Comparison of ENCODE assay signal across 3 cellular contexts in the genomic region with DNA sequence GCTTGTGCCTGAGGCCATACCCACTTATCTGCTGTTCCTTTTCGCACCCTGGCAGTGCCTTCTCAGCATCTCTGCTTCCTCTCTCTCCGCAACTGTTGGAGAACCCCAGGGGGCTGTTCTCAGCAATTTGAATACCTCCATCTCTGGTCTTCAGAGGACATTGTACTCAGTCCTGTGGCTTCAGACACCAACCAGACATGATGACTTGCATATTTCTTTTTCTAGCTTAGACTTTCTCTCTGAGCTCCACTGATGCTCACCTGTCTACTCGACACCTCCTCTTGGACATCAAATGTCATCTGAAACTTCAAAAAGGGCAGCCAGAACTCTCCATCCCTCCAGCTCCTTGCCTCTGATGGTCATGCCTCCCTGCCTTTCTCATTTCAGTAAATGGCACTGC.
TF ChIP-seq lines count a peak whose summit lies in the region.

No MANE protein-coding gene starts in this region.

TF ChIP-seq in HepG2, 621 proteins besides CTCF, POLR2A, EP300 and RAD21:
- no peak for TF ChIP-seq ZKSCAN8 (CRISPR knock-in tag; IDR thresholded peaks at IDR 0.05; ENCODE audit: borderline replicate concordance)
- peak; percentile 76 for TF ChIP-seq NFE2L2 (IDR thresholded peaks at IDR 0.05; ENCODE audit: low read length)
- TF ChIP-seq MAFK (conservative IDR thresholded peaks at IDR 0.05 in 1 of 2, IDR thresholded peaks at IDR 0.05 in 1 of 2; ENCODE audit: low read length in 2 of 2) = peak in 1 of 2 experiments; percentile 40; a peak in 1 of 4 replicates

TF ChIP-seq in K562, 482 proteins besides CTCF, POLR2A, EP300 and RAD21:
- TF ChIP-seq ZNF316 (IDR thresholded peaks at IDR 0.05) (peak; percentile 19; the same call in 1 of the 2 replicates), CBX3 (IDR thresholded peaks at IDR 0.05; ENCODE audit: borderline replicate concordance in 1 of 2, low read length in 2 of 2) (no peak), NFE2L1 (tag; IDR thresholded peaks at IDR 0.05; ENCODE audit: borderline replicate concordance, low read depth) (0 out of 2 replicates have a peak, but pooled peaks have one; percentile 19), MAFG (tag; conservative IDR thresholded peaks at IDR 0.05) (peak; percentile 70)

TF ChIP-seq in HEK293T, 16 proteins besides CTCF, POLR2A, EP300 and RAD21:
- TF ChIP-seq FOXM1 (IDR thresholded peaks at IDR 0.05; ENCODE audit: borderline replicate concordance) = no peak
- TF ChIP-seq HDGF (IDR thresholded peaks at IDR 0.05; ENCODE audit: borderline replicate concordance) = no peak
- no peak for TF ChIP-seq FOXK2 (IDR thresholded peaks at IDR 0.05)
- TF ChIP-seq SP1 (IDR thresholded peaks at IDR 0.05) = no peak
- TF ChIP-seq, protein P1, sequence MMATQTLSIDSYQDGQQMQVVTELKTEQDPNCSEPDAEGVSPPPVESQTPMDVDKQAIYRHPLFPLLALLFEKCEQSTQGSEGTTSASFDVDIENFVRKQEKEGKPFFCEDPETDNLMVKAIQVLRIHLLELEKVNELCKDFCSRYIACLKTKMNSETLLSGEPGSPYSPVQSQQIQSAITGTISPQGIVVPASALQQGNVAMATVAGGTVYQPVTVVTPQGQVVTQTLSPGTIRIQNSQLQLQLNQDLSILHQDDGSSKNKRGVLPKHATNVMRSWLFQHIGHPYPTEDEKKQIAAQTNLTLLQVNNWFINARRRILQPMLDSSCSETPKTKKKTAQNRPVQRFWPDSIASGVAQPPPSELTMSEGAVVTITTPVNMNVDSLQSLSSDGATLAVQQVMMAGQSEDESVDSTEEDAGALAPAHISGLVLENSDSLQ (IDR thresholded peaks at IDR 0.05) = no peak
- no peak for TF ChIP-seq CTBP1 (IDR thresholded peaks at IDR 0.05; ENCODE audit: borderline replicate concordance)
- TF ChIP-seq LEF1 (IDR thresholded peaks at IDR 0.05; ENCODE audit: borderline replicate concordance) = no peak
- no peak for TF ChIP-seq SUZ12 (IDR thresholded peaks at IDR 0.05)
- no peak for TF ChIP-seq ELF4 (IDR thresholded peaks at IDR 0.05)
- TF ChIP-seq NFRKB (IDR thresholded peaks at IDR 0.05) = no peak
- no peak for TF ChIP-seq FOXA1 (IDR thresholded peaks at IDR 0.05)
- no peak for TF ChIP-seq TARDBP (IDR thresholded peaks at IDR 0.05)
- TF ChIP-seq BHLHE40 (IDR thresholded peaks at IDR 0.05; ENCODE audit: borderline replicate concordance) = no peak
- no peak for TF ChIP-seq ZNF384 (IDR thresholded peaks at IDR 0.05)
- TF ChIP-seq ARNT (IDR thresholded peaks at IDR 0.05) = no peak
- TF ChIP-seq L3MBTL2 (conservative IDR thresholded peaks at IDR 0.05) = no peak
TF ChIP-seq in HEK293T: peak in this region for 0.
